1 cellular context compared by ENCODE assay signal in genomic region chr3:153038779-153039178, GRCh38.
TF ChIP-seq lines count a peak whose summit lies in the region.

No MANE protein-coding gene starts in this region.

TF ChIP-seq in GM23338, 12 proteins besides CTCF, POLR2A, EP300 and RAD21 (continued from another document):
- TF ChIP-seq ZNF462 (CRISPR knock-in tag; IDR thresholded peaks at IDR 0.05) (no peak), EZH2 (IDR thresholded peaks at IDR 0.05; ENCODE audit: low read depth, unreplicated experiment) (no peak), CREB1 (CRISPR knock-in tag; IDR thresholded peaks at IDR 0.05; ENCODE audit: low read depth) (no peak), EZH2phosphoT487 (IDR thresholded peaks at IDR 0.05; ENCODE audit: unreplicated experiment) (no peak), ETS1 (IDR thresholded peaks at IDR 0.05) (no peak), STAT1 (IDR thresholded peaks at IDR 0.05; ENCODE audit: unreplicated experiment) (no peak), JUNB (IDR thresholded peaks at IDR 0.05; ENCODE audit: unreplicated experiment) (no peak), ZNF114 (CRISPR knock-in tag; IDR thresholded peaks at IDR 0.05) (no peak)
- TF ChIP-seq, protein P1, sequence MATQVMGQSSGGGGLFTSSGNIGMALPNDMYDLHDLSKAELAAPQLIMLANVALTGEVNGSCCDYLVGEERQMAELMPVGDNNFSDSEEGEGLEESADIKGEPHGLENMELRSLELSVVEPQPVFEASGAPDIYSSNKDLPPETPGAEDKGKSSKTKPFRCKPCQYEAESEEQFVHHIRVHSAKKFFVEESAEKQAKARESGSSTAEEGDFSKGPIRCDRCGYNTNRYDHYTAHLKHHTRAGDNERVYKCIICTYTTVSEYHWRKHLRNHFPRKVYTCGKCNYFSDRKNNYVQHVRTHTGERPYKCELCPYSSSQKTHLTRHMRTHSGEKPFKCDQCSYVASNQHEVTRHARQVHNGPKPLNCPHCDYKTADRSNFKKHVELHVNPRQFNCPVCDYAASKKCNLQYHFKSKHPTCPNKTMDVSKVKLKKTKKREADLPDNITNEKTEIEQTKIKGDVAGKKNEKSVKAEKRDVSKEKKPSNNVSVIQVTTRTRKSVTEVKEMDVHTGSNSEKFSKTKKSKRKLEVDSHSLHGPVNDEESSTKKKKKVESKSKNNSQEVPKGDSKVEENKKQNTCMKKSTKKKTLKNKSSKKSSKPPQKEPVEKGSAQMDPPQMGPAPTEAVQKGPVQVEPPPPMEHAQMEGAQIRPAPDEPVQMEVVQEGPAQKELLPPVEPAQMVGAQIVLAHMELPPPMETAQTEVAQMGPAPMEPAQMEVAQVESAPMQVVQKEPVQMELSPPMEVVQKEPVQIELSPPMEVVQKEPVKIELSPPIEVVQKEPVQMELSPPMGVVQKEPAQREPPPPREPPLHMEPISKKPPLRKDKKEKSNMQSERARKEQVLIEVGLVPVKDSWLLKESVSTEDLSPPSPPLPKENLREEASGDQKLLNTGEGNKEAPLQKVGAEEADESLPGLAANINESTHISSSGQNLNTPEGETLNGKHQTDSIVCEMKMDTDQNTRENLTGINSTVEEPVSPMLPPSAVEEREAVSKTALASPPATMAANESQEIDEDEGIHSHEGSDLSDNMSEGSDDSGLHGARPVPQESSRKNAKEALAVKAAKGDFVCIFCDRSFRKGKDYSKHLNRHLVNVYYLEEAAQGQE (IDR thresholded peaks at IDR 0.05; ENCODE audit: unreplicated experiment) = no peak
